In the genomic region with DNA sequence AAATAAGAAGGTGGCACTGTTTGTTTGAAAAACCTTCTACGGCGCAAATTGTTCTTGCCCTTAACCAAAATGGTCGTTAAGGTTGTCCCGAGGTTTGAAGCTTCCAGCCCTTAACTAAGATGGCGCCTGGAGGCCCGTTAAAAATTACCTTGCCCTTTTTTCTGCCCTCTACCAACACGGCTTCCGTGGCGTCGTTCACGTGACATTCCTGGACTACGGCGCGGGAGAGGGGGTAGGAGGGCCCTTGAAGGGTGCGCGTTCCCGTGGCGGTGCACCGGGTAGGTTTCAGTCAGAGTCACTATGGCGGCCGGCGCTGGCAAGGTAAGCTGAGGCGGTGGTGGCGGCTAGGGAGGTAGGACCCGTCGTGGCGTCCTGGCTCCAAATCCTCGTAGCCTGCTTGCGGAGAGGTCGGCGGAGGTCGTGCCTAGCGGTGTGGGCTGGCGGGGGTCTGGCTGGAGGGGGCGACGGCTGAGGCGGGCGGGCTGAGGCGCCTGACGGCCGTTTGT, we compare ENCODE assay signal across 8 cellular contexts. TPM values are rescaled to one million over a fixed set of nuclear protein-coding genes. Genes with fewer than 3 reads are reported as not detected.
A peak's percentile ranks its signal among the peaks of the same experiment; 100 is the strongest.
DNase-seq lines count a peak whose midpoint lies in the region; ATAC-seq, FAIRE-seq and TF ChIP-seq lines count a peak whose summit lies in the region.

A gene with protein sequence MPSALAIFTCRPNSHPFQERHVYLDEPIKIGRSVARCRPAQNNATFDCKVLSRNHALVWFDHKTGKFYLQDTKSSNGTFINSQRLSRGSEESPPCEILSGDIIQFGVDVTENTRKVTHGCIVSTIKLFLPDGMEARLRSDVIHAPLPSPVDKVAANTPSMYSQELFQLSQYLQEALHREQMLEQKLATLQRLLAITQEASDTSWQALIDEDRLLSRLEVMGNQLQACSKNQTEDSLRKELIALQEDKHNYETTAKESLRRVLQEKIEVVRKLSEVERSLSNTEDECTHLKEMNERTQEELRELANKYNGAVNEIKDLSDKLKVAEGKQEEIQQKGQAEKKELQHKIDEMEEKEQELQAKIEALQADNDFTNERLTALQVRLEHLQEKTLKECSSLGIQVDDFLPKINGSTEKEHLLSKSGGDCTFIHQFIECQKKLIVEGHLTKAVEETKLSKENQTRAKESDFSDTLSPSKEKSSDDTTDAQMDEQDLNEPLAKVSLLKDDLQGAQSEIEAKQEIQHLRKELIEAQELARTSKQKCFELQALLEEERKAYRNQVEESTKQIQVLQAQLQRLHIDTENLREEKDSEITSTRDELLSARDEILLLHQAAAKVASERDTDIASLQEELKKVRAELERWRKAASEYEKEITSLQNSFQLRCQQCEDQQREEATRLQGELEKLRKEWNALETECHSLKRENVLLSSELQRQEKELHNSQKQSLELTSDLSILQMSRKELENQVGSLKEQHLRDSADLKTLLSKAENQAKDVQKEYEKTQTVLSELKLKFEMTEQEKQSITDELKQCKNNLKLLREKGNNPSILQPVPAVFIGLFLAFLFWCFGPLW (plus strand): TSS at position 288 of the 506 bp plus-strand sequence. CDS start 1,343 bp downstream, outside the sequence.

- H2AFZ ChIP-seq in Loucy (ENCODE audit: low read length): peak within 1 kb of the TSS; percentile 99

- TF ChIP-seq POLR2A in H54 (IDR thresholded peaks at IDR 0.05; ENCODE audit: low read depth, low read length) (peak; percentile 90), Raji (IDR thresholded peaks at IDR 0.05; ENCODE audit: insufficient read depth, low read depth, low read length) (peak; percentile 91)

- H3K9me2 ChIP-seq in Loucy (replicated peaks; ENCODE audit: low read depth, low read length): no peaks in the 10 kb centered on the region

- H3F3A ChIP-seq in Loucy (ENCODE audit: low read depth): no peaks in the 10 kb centered on the region

- peak; percentile 97 for DNase-seq in EL
- peak; percentile 87 for DNase-seq in H54 (ENCODE audit: insufficient read length, low spot score)
- peak; percentile 92 for DNase-seq in activated T-helper 9 cell treated with anti-CD3 and anti-CD28 coated beads, Interleukin-2, amount 50 U/mL, for 16 hours (ENCODE audit: low read depth)
- DNase-seq in fibroblast of peridontal ligament (ENCODE audit: extremely low read depth): peak; percentile 97
- peak; percentile 91 for DNase-seq in natural killer cell
- DNase-seq in stimulated activated naive CD4-positive, alpha-beta T cell treated with Interleukin-2 at 50 U/mL for 16 hours (lab: John Stamatoyannopoulos, UW): peak; percentile 96

- H3K9me3 Mint-ChIP-seq in natural killer cell: no peaks in the 10 kb centered on the region

- H3K9ac ChIP-seq in Loucy (ENCODE audit: low read depth, low read length, poor library complexity, severe bottlenecking): peak within 1 kb of the TSS; percentile 87

- peaks cover 27 to 28% of the 10 kb centered on the region in 2 donors for H3K4me1 Mint-ChIP-seq in natural killer cell

- intact Hi-C loops in natural killer cell (cut with micrococcal nuclease): loop anchor here (1.0 to 2.0 kb wide), 4 partner anchors 63 to 200 kb away; partner anchors contain the start of genes ARF4, DENND6A and PDE12

- H3K9me3 ChIP-seq in Loucy (ENCODE audit: insufficient read depth, low read depth, low read length): no peaks in the 10 kb centered on the region

- H3K27ac Mint-ChIP-seq in natural killer cell: peak within 1 kb of the TSS; percentile 89 to 91

- peaks cover 50% of the 10 kb centered on the region for H3K79me2 ChIP-seq in Loucy (ENCODE audit: insufficient read depth, low read length)

- H3K4me1 ChIP-seq in Loucy (ENCODE audit: insufficient read depth, low read length, poor library complexity, severe bottlenecking): peaks cover 46% of the 10 kb centered on the region

- no peaks in the 10 kb centered on the region for H3K36me3 ChIP-seq in Loucy (ENCODE audit: insufficient read depth, low read length)

- peak; percentile 95 for FAIRE-seq in H54 (lab: Jason Lieb, UNC)

- peak within 1 kb of the TSS; percentile 81 for H3K4me3 ChIP-seq in Loucy (ENCODE audit: low read length, poor library complexity, severe bottlenecking)

- H3K4me2 ChIP-seq in Loucy (ENCODE audit: low read depth, low read length, poor library complexity, severe bottlenecking): peak within 1 kb of the TSS; percentile 87

- no peaks in the 10 kb centered on the region for H3K27me3 Mint-ChIP-seq in natural killer cell (ENCODE audit: low read depth in 2 of 2)

- H3K4me3 Mint-ChIP-seq in natural killer cell: peak within 1 kb of the TSS; percentile 97

- H3K36me3 Mint-ChIP-seq in natural killer cell: no peaks in the 10 kb centered on the region

- H4K20me1 ChIP-seq in Loucy (ENCODE audit: insufficient read depth, low read length, poor library complexity, severe bottlenecking): peaks cover 34% of the 10 kb centered on the region

- ATAC-seq in natural killer cell: peak; percentile 92 to 98 (median 93)

- no peak for TF ChIP-seq CTCF in Loucy (conservative IDR thresholded peaks at IDR 0.05; ENCODE audit: low read length)
- no peak for TF ChIP-seq CTCF in natural killer cell (IDR thresholded peaks at IDR 0.05)

- H3K27me3 ChIP-seq in Loucy (ENCODE audit: insufficient read depth, low read length, poor library complexity, severe bottlenecking): no peaks in the 10 kb centered on the region

RNA-seq across cellular contexts. Expression of the gene that starts here (rescaled TPM):
- 10 to 100 TPM; 79.4 to 98.6 (median 89.0) TPM for total RNA-seq in natural killer cell

Comparison
In these comparisons a context has a peak if more than half of its experiments do, and no peak if none do; other contexts are left out.
1. Peak in every context shown above with its lines: DNase-seq, ATAC-seq and H3K4me3 ChIP-seq.